19 cellular contexts compared by ENCODE assay signal in the genomic region with DNA sequence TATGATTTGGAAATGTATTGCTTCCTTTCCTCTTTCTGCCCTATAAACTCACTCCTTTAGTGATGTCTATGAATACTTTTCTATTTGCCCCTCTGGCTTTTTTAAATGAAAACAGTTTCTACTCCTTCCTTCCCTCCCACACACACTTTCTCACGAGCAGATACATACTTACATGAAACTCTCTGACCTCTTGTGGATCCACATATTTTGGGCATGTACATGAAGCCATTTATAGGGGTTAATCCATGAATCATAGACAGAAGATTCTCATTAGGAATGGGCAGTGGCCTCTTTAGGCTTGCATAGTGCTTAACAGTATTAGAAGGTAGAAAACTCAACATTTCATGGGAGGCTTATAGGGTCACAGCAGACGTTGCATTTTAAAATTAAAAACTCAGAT. TPM values are rescaled to one million over a fixed set of nuclear protein-coding genes. Genes with fewer than 3 reads are reported as not detected.
DNase-seq lines count a peak whose midpoint lies in the region; ATAC-seq and TF ChIP-seq lines count a peak whose summit lies in the region.
"Had no signal": no experiment of that assay in that cellular context is flagged by ENCODE, and none has a peak within 500 bp of the region (broad histone marks: within the 10 kb centered on the region; RNA-seq: fewer than 3 reads in every experiment).

No MANE protein-coding gene starts in this region.

- peaks cover 49% of the 10 kb centered on the region for H3K4me1 ChIP-seq in osteoblast (ENCODE audit: insufficient read depth, low read length)
- H3K4me1 ChIP-seq: BE2C had no signal

- H2AFZ ChIP-seq in osteoblast (ENCODE audit: low read length): no peak overlapping the region

- TF ChIP-seq CTCF in AG09319 (IDR thresholded peaks at IDR 0.05; ENCODE audit: low read depth, low read length): no peak
- TF ChIP-seq CTCF in osteoblast (IDR thresholded peaks at IDR 0.05; ENCODE audit: extremely low read depth, low read depth, low read length): no peak

- H3K4me3 ChIP-seq in osteoblast (ENCODE audit: insufficient read depth, low read length): no peak overlapping the region
- H3K4me3 ChIP-seq: upper lobe of right lung had no signal

- H3K9me3 ChIP-seq in osteoblast (ENCODE audit: low read depth, low read length): no peaks in the 10 kb centered on the region
- H3K9me3 ChIP-seq: BE2C, neutrophil, upper lobe of right lung had no signal

- H3K4me1 Mint-ChIP-seq in activated T-cell treated with anti-CD3 and anti-CD28 coated beads, Interleukin-2, amount 50 U/mL, for 4 hours (ENCODE audit: low read depth): no peaks in the 10 kb centered on the region

- peaks cover 31% of the 10 kb centered on the region for H3K27me3 Mint-ChIP-seq in activated T-cell treated with anti-CD3 and anti-CD28 coated beads, Interleukin-2, amount 50 U/mL, for 4 hours (ENCODE audit: low read depth)

- no peaks in the 10 kb centered on the region for H3K36me3 Mint-ChIP-seq in activated T-cell treated with anti-CD3 and anti-CD28 coated beads, Interleukin-2, amount 50 U/mL, for 4 hours (ENCODE audit: insufficient read depth)

- H3K9me3 Mint-ChIP-seq in activated T-cell treated with anti-CD3 and anti-CD28 coated beads, Interleukin-2, amount 50 U/mL, for 4 hours: no peaks in the 10 kb centered on the region
- H3K9me3 Mint-ChIP-seq: activated CD8-positive, alpha-beta T cell treated with anti-CD3 and anti-CD28 coated beads for 36 hours had no signal

- ATAC-seq in HG02571 (IDR thresholded peaks at IDR 0.05; ENCODE audit: unreplicated experiment) (no peak), GM19463 (IDR thresholded peaks at IDR 0.05; ENCODE audit: unreplicated experiment) (no peak), GM19467 (IDR thresholded peaks at IDR 0.05; ENCODE audit: unreplicated experiment) (no peak)
- no peak for ATAC-seq in activated T-cell treated with anti-CD3 and anti-CD28 coated beads, Interleukin-2, amount 50 U/mL, for 4 hours
- ATAC-seq: activated CD8-positive, alpha-beta T cell treated with anti-CD3 and anti-CD28 coated beads for 36 hours; upper lobe of right lung had no signal

- H3K27me3 ChIP-seq in osteoblast (ENCODE audit: insufficient read depth, low read length): no peaks in the 10 kb centered on the region
- H3K27me3 ChIP-seq: upper lobe of right lung had no signal

- no peak overlapping the region for H3K4me3 Mint-ChIP-seq in activated T-cell treated with anti-CD3 and anti-CD28 coated beads, Interleukin-2, amount 50 U/mL, for 4 hours
- H3K4me3 Mint-ChIP-seq: activated CD8-positive, alpha-beta T cell treated with anti-CD3 and anti-CD28 coated beads for 36 hours had no signal

- H3K27ac ChIP-seq in epithelial cell of prostate (no peak overlapping the region), osteoblast (ENCODE audit: low read depth, low read length) (peak overlapping the region; percentile 96)
- H3K27ac ChIP-seq: neutrophil, upper lobe of right lung had no signal

- DNase-seq in AG09319 (ENCODE audit: extremely low read depth, low read depth) (peak; percentile 78), NCI-H226 (peak; percentile 49), epithelial cell of prostate (ENCODE audit: low read depth, low spot score) (peak; percentile 39), osteoblast (ENCODE audit: insufficient read length, low spot score, missing footprints) (peak; percentile 80)
- DNase-seq in activated T-cell treated with anti-CD3 and anti-CD28 coated beads, Interleukin-2, amount 50 U/mL, for 4 hours: no peak
- DNase-seq: activated CD8-positive, alpha-beta T cell treated with anti-CD3 and anti-CD28 coated beads for 36 hours; activated effector memory CD4-positive, alpha-beta T cell treated with anti-CD3 and anti-CD28 coated beads, Interleukin-2, amount 50 U/mL, for 16 hours; BE2C; DND-41; GOT3; KBM-7; NCI-H1694; NCI-H526 treated with DMSO at 0.1 percent for 48 hours; T-helper 9 cell; upper lobe of right lung had no signal

- no peaks in the 10 kb centered on the region for H3K36me3 ChIP-seq in osteoblast (ENCODE audit: insufficient read depth, low read length)
- H3K36me3 ChIP-seq: BE2C, neutrophil, upper lobe of right lung had no signal

- H3K4me2 ChIP-seq in osteoblast (ENCODE audit: insufficient read depth, low read length): peak overlapping the region; percentile 32

- H3K79me2 ChIP-seq in osteoblast (ENCODE audit: insufficient read depth, low read length): no peaks in the 10 kb centered on the region

- H4K20me1 ChIP-seq in osteoblast (ENCODE audit: insufficient read depth, low read length): no peaks in the 10 kb centered on the region

RNA-seq across cellular contexts. Expression of a gene that starts 24.8 kb away (rescaled TPM):
- total RNA-seq in osteoblast: 68.4 and 77.5 TPM in 2 replicates
- total RNA-seq in activated T-cell treated with anti-CD3 and anti-CD28 coated beads, Interleukin-2, amount 50 U/mL, for 4 hours: 10 to 100 TPM; 44.1 to 47.6 (median 47.1) TPM

RNA-seq across cellular contexts. Expression of a gene that starts 24.9 kb away (rescaled TPM):
- total RNA-seq in osteoblast: 15.9 and 42.4 TPM in 2 replicates
- total RNA-seq in activated T-cell treated with anti-CD3 and anti-CD28 coated beads, Interleukin-2, amount 50 U/mL, for 4 hours: 10 to 100 TPM; 15.6 to 18.3 (median 17.6) TPM
